ENCODE assay signal across 25 cellular contexts in the genomic region with DNA sequence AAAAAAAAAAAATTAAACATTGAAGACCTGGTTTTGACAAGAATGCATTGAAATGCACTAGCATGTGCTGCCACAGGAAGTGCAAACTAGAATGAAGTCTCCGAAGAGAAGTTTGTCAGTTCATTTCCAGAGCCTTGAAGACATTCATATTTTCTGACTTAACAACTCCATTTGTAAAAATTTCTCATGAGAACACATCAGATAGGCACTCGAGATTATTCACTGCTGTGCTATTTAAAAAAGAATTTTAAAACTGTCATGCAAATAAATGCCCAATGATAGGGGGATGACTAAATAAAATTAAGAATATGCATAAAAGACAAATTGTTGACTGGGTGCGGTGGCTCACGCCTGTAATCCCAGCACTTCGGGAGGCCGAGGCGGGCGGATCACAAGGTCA.
A peak's percentile ranks its signal among the peaks of the same experiment; 100 is the strongest.
DNase-seq lines count a peak whose midpoint lies in the region; ATAC-seq and TF ChIP-seq lines count a peak whose summit lies in the region.
"Had no signal": no experiment of that assay in that cellular context is flagged by ENCODE, and none has a peak within 500 bp of the region (broad histone marks: within the 10 kb centered on the region; RNA-seq: fewer than 3 reads in every experiment).

No MANE protein-coding gene starts in this region.

- no peak for TF ChIP-seq CTCF in AG10803 (conservative IDR thresholded peaks at IDR 0.05; ENCODE audit: low read length)

- peak; percentile 46 for DNase-seq in AG10803 (ENCODE audit: low read depth)
- peak; percentile 25 for DNase-seq in GM03348 (ENCODE audit: low spot score)
- DNase-seq in amniotic epithelial cell (ENCODE audit: low read depth), result peak; percentile 49
- peak; percentile 35 for DNase-seq in hepatic stellate cell (ENCODE audit: low spot score)
- DNase-seq in NCI-H2029 (lab: John Stamatoyannopoulos, UW), result no peak
- DNase-seq: CD8-positive, alpha-beta memory T cell; DMS 273 treated with DMSO at 0.1 percent for 48 hours; DMS79; Kasumi-1; NCI-H1092 treated with DMSO at 0.1 percent for 48 hours; NCI-H1436 treated with DMSO at 0.1 percent for 48 hours; NCI-H1930; NCI-H446 treated with DMSO at 0.1 percent for 48 hours; NCI-H526; NCI-H82; NK-92 treated with Interleukin-12 subunit alpha and Interleukin-12 subunit beta, amount 100 ng/mL, for 24 hours; PC-9; T-cell had no signal

- ATAC-seq in HG02970 (IDR thresholded peaks at IDR 0.05; ENCODE audit: low FRiP score, unreplicated experiment), result no peak
- ATAC-seq in activated CD4-positive, CD25-positive, alpha-beta regulatory T cell treated with anti-CD3 and anti-CD28 coated beads, Interleukin-2, amount 50 U/mL, for 24 hours, result no peak
- no peak for ATAC-seq in HG02885 (IDR thresholded peaks at IDR 0.05; ENCODE audit: poor library complexity, unreplicated experiment)
- ATAC-seq: HepG2, K562, Right ventricle myocardium inferior, T-cell had no signal

- H3K4me3 ChIP-seq in AG10803 (ENCODE audit: low read length), result no peak overlapping the region
- H3K4me3 ChIP-seq: K562, PC-9, SJSA1 had no signal
